9 cellular contexts compared by ENCODE assay signal in genomic region chr17:74190154-74190553, GRCh38. TPM values are rescaled to one million over a fixed set of nuclear protein-coding genes. Genes with fewer than 3 reads are reported as not detected.
DNase-seq lines count a peak whose midpoint lies in the region; ATAC-seq and TF ChIP-seq lines count a peak whose summit lies in the region.
"Had no signal": no experiment of that assay in that cellular context is flagged by ENCODE, and none has a peak within 500 bp of the region (broad histone marks: within the 10 kb centered on the region; RNA-seq: fewer than 3 reads in every experiment).

No MANE protein-coding gene starts in this region.

- H3K9me3 ChIP-seq in OCI-LY7 (ENCODE audit: low read length) (no peaks in the 10 kb centered on the region), stomach (no peaks in the 10 kb centered on the region)

- H3K9me2 ChIP-seq in OCI-LY7 (ENCODE audit: insufficient read depth, low read length) = no peaks in the 10 kb centered on the region

- TF ChIP-seq EP300 in stomach (IDR thresholded peaks at IDR 0.05) = no peak

- no peak overlapping the region for H2AFZ ChIP-seq in OCI-LY7 (ENCODE audit: low read length)

- H3K36me3 ChIP-seq in OCI-LY7 (ENCODE audit: insufficient read depth, low read length) (no peaks in the 10 kb centered on the region), stomach (no peaks in the 10 kb centered on the region)

- H3K27ac Mint-ChIP-seq in stimulated activated naive B cell treated with anti-CD40 and anti-IgM and Interleukin-4, amounts not matched to agents 10 μg/mL and 1 μg/mL and 100 μg/mL, for 72 hours = no peak overlapping the region

- no peaks in the 10 kb centered on the region for H3K36me3 Mint-ChIP-seq in stimulated activated naive B cell treated with anti-CD40 and anti-IgM and Interleukin-4, amounts not matched to agents 10 μg/mL and 1 μg/mL and 100 μg/mL, for 72 hours

- peaks cover 0 to 60% (median 6%) of the 10 kb centered on the region in 3 donors for H3K27me3 ChIP-seq in stomach

- intact Hi-C loops in OCI-LY7 (cut with micrococcal nuclease; ENCODE audit: unreplicated experiment) (no loop called here), stomach (cut with DNase I; ENCODE audit: low total_unique reads) (no loop called here)

- no peaks in the 10 kb centered on the region for H4K20me1 ChIP-seq in OCI-LY7 (ENCODE audit: insufficient read depth, low read length)

- TF ChIP-seq CTCF in OCI-LY7 (conservative IDR thresholded peaks at IDR 0.05; ENCODE audit: low read length) (no peak), fibroblast of mammary gland (conservative IDR thresholded peaks at IDR 0.05; ENCODE audit: control insufficient read depth, insufficient read depth, low read depth, low read length) (no peak), stomach (IDR thresholded peaks at IDR 0.05) (no peak)

- H3K27ac ChIP-seq in OCI-LY7 (ENCODE audit: low read depth, low read length, poor library complexity, severe bottlenecking) (no peak overlapping the region), stomach (no peak overlapping the region)
- H3K27ac ChIP-seq: KMS-11 had no signal

- DNase-seq in NCI-H146 (lab: John Stamatoyannopoulos, UW) (peak; percentile 45), NCI-H146 treated with DMSO at 0.1 percent for 48 hours (lab: John Stamatoyannopoulos, UW; ENCODE audit: unreplicated experiment) (no peak), OCI-LY7 (ENCODE audit: low spot score) (peak; percentile 68), fibroblast of mammary gland (ENCODE audit: low read depth) (peak; percentile 71), GDM1 (lab: John Stamatoyannopoulos, UW) (no peak), stomach (no peak)
- DNase-seq in stimulated activated naive B cell treated with anti-CD40 and anti-IgM and Interleukin-4, amounts not matched to agents 10 μg/mL and 1 μg/mL and 100 μg/mL, for 72 hours = no peak

- H3K4me3 ChIP-seq in OCI-LY7 (ENCODE audit: low read depth, low read length, poor library complexity, severe bottlenecking) = no peak overlapping the region
- H3K4me3 ChIP-seq in fibroblast of mammary gland (ENCODE audit: control insufficient read depth, low read depth, low read length) = no peak overlapping the region
- H3K4me3 ChIP-seq in stomach = no peak overlapping the region

- BruUV-seq in OCI-LY7 (replicated peaks; lab: Mats Ljungman, UMichigan) = no TSS peak

- TF ChIP-seq POLR2A in stomach (IDR thresholded peaks at IDR 0.05) = no peak

- H3K4me1 Mint-ChIP-seq in stimulated activated naive B cell treated with anti-CD40 and anti-IgM and Interleukin-4, amounts not matched to agents 10 μg/mL and 1 μg/mL and 100 μg/mL, for 72 hours = peaks cover 3 to 10% of the 10 kb centered on the region in 2 donors

- POLR2A ChIA-PET in OCI-LY7 (lab: Charles Lee) = interaction anchor here (0.5 kb wide), 1 partner anchor 9 kb away, joined by 3 read pairs; no protein-coding TSS in a partner anchor

- no peak overlapping the region for H3K4me2 ChIP-seq in OCI-LY7 (ENCODE audit: low read length)
- H3K4me2 ChIP-seq: KMS-11 had no signal

- WGBS in stomach, 5 donors = 33 to 48% (median 45%) methylated on average over 2 of the region's 2 CpGs

- peaks cover 44 to 48% of the 10 kb centered on the region in 2 donors for H3K27me3 Mint-ChIP-seq in stimulated activated naive B cell treated with anti-CD40 and anti-IgM and Interleukin-4, amounts not matched to agents 10 μg/mL and 1 μg/mL and 100 μg/mL, for 72 hours

- H3K4me1 ChIP-seq in OCI-LY7 (ENCODE audit: insufficient read depth, low read length, poor library complexity, severe bottlenecking) (peaks cover 17% of the 10 kb centered on the region), stomach (peaks cover 0 to 16% (median 0%) of the 10 kb centered on the region in 4 donors)

- CTCF ChIA-PET in OCI-LY7 (lab: Charles Lee; ENCODE audit: unreplicated experiment) = interaction anchor here (0.6 kb wide), 1 partner anchor 10 kb away, joined by 3 read pairs; no protein-coding TSS in a partner anchor

- H3K4me3 Mint-ChIP-seq in stimulated activated naive B cell treated with anti-CD40 and anti-IgM and Interleukin-4, amounts not matched to agents 10 μg/mL and 1 μg/mL and 100 μg/mL, for 72 hours = no peak overlapping the region

- peaks cover 6 to 7% of the 10 kb centered on the region in 2 donors for H3K9me3 Mint-ChIP-seq in stimulated activated naive B cell treated with anti-CD40 and anti-IgM and Interleukin-4, amounts not matched to agents 10 μg/mL and 1 μg/mL and 100 μg/mL, for 72 hours

- ATAC-seq in HG03045 (IDR thresholded peaks at IDR 0.05; ENCODE audit: unreplicated experiment) = peak; percentile 57
- ATAC-seq in stimulated activated naive B cell treated with anti-CD40 and anti-IgM and Interleukin-4, amounts not matched to agents 10 μg/mL and 1 μg/mL and 100 μg/mL, for 72 hours (replicated peaks) = peak; percentile 75 to 89

- no peaks in the 10 kb centered on the region for H3K79me2 ChIP-seq in OCI-LY7 (ENCODE audit: insufficient read depth, low read depth, low read length)

RNA-seq across cellular contexts. Expression of gene RPL38, which starts 13.3 kb away (rescaled TPM):
- 4,732 and 5,467 TPM in 2 replicates for total RNA-seq in OCI-LY7 (2014; rRNA removed; shearing (Covaris generic))
- total RNA-seq in OCI-LY7 (2022) (1,845 and 1,913 TPM in 2 replicates), stomach (1,000 to 10,000 TPM in 1 of 5 donors, 100 to 1,000 TPM in 3, 10 to 100 TPM in 1; 37.7 to 1,270 (median 232) TPM)
- polyA plus RNA-seq in stomach = 1,000 to 10,000 TPM; 1,436 to 1,839 (median 1,751) TPM

RNA-seq across cellular contexts. Expression of gene TTYH2, which starts 23.2 kb away (rescaled TPM):
- total RNA-seq in OCI-LY7 (2014; rRNA removed; shearing (Covaris generic)) = 1.7 and 3.1 TPM in 2 replicates
- 3.8 and 4.3 TPM in 2 replicates for total RNA-seq in OCI-LY7 (2022)
- 10 to 100 TPM in 1 of 5 donors, 1 to 10 TPM in 3, under 1 TPM in 1; 0.58 to 17.9 (median 2.8) TPM for total RNA-seq in stomach
- 1 to 10 TPM; 1.2 to 1.8 (median 1.3) TPM for polyA plus RNA-seq in stomach

Comparison
In these comparisons a context has a peak if more than half of its experiments do, and no peak if none do; other contexts are left out.
1. DNase-seq: peak in NCI-H146 (single experiment), OCI-LY7 (single experiment) and fibroblast of mammary gland (single experiment); none in NCI-H146 treated with DMSO at 0.1 percent for 48 hours (single experiment), stimulated activated naive B cell treated with anti-CD40 and anti-IgM and Interleukin-4, amounts not matched to agents 10 μg/mL and 1 μg/mL and 100 μg/mL, for 72 hours (single experiment), GDM1 (single experiment) and stomach (single experiment).